ENCODE assay signal across 8 cellular contexts in the genomic region with DNA sequence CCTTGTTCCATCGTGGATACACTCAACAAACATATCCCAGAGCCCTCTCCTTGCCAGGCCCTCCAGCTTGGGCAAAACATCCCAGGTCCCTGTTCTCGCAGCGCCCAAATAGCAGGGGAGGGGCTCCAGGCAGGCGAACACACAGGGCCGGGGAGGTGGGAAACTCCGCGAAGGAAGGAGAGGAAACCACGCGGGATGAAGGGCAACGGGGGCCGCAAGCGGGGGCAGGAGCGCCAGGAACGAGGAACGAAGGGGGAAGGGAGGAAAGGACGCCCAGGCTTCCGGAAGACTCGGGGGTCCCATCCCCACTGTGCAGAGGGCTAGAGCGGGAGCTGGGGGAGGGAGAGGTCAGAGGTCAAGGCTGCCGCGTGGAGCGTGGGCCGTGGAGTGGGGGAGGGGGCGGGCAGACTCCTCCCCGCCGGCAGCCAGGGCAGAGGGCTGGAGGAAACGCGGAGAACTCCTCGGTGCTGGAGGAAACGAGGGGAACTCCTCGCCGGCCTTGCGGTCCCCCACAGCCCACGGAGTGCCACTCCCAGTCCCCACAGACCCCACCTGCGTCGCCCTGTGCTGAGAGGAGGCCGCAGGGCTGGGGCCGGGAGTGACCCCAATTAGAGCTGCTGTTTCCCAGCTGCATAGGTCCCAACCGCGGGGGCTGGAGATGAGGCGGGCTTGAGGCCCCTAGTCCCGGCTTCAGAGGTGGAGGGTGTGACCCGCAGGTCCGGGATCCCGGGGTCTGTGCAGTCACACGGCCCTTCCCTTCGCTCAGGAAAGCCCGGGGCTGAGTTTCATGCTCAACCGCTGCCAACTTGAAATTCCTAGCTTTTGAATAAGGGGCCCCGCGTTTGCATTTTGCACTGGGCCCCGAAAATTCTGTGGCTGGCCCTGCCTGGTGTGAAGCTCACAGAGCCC. TPM values are rescaled to one million over a fixed set of nuclear protein-coding genes. Genes with fewer than 3 reads are reported as not detected.
DNase-seq lines count a peak whose midpoint lies in the region; ATAC-seq and TF ChIP-seq lines count a peak whose summit lies in the region.

No MANE protein-coding gene starts in this region.

- H3K36me3 ChIP-seq in adrenal gland (replicated peaks in 1 of 2): no peaks in the 10 kb centered on the region
- H3K36me3 ChIP-seq in lung (ENCODE audit: control insufficient read depth in 2 of 2, insufficient read depth in 2 of 2, low read length in 2 of 2): peaks cover 0 to 10% of the 10 kb centered on the region in 2 donors

- peak overlapping the region; percentile 99 for H3K27ac Mint-ChIP-seq in stimulated activated naive B cell treated with anti-CD40 and anti-IgM and Interleukin-4, amounts not matched to agents 10 μg/mL and 1 μg/mL and 100 μg/mL, for 72 hours

- in situ Hi-C loops in GM13977 (cut with MboI; ENCODE audit: low pct_unique_long_range_greater_than_20kb, low sequenced_read_pairs, unreplicated experiment): loop anchor here (5.0 to 25.0 kb wide), 2 partner anchors 112 to 822 kb away; no protein-coding TSS in a partner anchor

- H3K27me3 ChIP-seq in adrenal gland: no peaks in the 10 kb centered on the region
- H3K27me3 ChIP-seq in lung (ENCODE audit: control insufficient read depth, insufficient read depth): no peaks in the 10 kb centered on the region

- no peak for ATAC-seq in lung (ENCODE audit: insufficient read depth, low FRiP score)
- ATAC-seq in stimulated activated naive B cell treated with anti-CD40 and anti-IgM and Interleukin-4, amounts not matched to agents 10 μg/mL and 1 μg/mL and 100 μg/mL, for 72 hours (replicated peaks): peak; percentile 23 to 28

- peak overlapping the region in 3 of 5 donors; percentile 31 to 80 (median 33) for H3K27ac ChIP-seq in adrenal gland
- peak overlapping the region; percentile 57 to 64 for H3K27ac ChIP-seq in lung (ENCODE audit: low read depth in 1 of 2, low read length in 1 of 2)

- H3K4me3 Mint-ChIP-seq in stimulated activated naive B cell treated with anti-CD40 and anti-IgM and Interleukin-4, amounts not matched to agents 10 μg/mL and 1 μg/mL and 100 μg/mL, for 72 hours: peak overlapping the region; percentile 90 to 91

- peaks cover 33 to 48% of the 10 kb centered on the region in 2 donors for H3K4me1 Mint-ChIP-seq in stimulated activated naive B cell treated with anti-CD40 and anti-IgM and Interleukin-4, amounts not matched to agents 10 μg/mL and 1 μg/mL and 100 μg/mL, for 72 hours

- H3K27me3 Mint-ChIP-seq in stimulated activated naive B cell treated with anti-CD40 and anti-IgM and Interleukin-4, amounts not matched to agents 10 μg/mL and 1 μg/mL and 100 μg/mL, for 72 hours: no peaks in the 10 kb centered on the region

- no peaks in the 10 kb centered on the region for H3K9me3 Mint-ChIP-seq in stimulated activated naive B cell treated with anti-CD40 and anti-IgM and Interleukin-4, amounts not matched to agents 10 μg/mL and 1 μg/mL and 100 μg/mL, for 72 hours

- TF ChIP-seq CTCF in GM13977 (IDR thresholded peaks at IDR 0.05; ENCODE audit: extremely low read depth, insufficient read depth, missing control alignments): no peak
- no peak for TF ChIP-seq CTCF in adrenal gland (IDR thresholded peaks at IDR 0.05)
- no peak for TF ChIP-seq CTCF in lung (IDR thresholded peaks at IDR 0.05; ENCODE audit: control extremely low read depth, extremely low read depth)

- DNase-seq in GM13977 (ENCODE audit: low spot score) (peak; percentile 75), adrenal gland (peak in 2 of 7 donors; percentile 22 to 34), lung (ENCODE audit: low spot score) (no peak), cerebellar cortex (ENCODE audit: low spot score) (no peak), NOMO-1 treated with dmso at 0.1 percent for 144 hours (lab: John Stamatoyannopoulos, UW; ENCODE audit: unreplicated experiment) (no peak), GM19240 (ENCODE audit: insufficient read length, low spot score) (no peak)
- peak; percentile 51 for DNase-seq in stimulated activated naive B cell treated with anti-CD40 and anti-IgM and Interleukin-4, amounts not matched to agents 10 μg/mL and 1 μg/mL and 100 μg/mL, for 72 hours

- no peaks in the 10 kb centered on the region for H3K9me3 ChIP-seq in adrenal gland (replicated peaks in 1 of 3)
- H3K9me3 ChIP-seq in lung (ENCODE audit: control insufficient read depth in 2 of 2, insufficient read depth in 1 of 2, low read length in 1 of 2): no peaks in the 10 kb centered on the region

- H3K4me1 ChIP-seq in adrenal gland (replicated peaks in 1 of 2) (peaks cover 13 to 26% of the 10 kb centered on the region in 2 donors), lung (ENCODE audit: control insufficient read depth in 2 of 2, insufficient read depth in 2 of 2, low read length in 2 of 2) (peaks cover 2 to 30% of the 10 kb centered on the region in 2 donors)

- TF ChIP-seq POLR2A in Raji (IDR thresholded peaks at IDR 0.05; ENCODE audit: insufficient read depth, low read depth, low read length): peak; percentile 60
- TF ChIP-seq POLR2A in adrenal gland (IDR thresholded peaks at IDR 0.05): no peak

- intact Hi-C loops in adrenal gland (cut with DNase I): loop anchor here in 1 of 2 donors (10.0 kb wide), 1 partner anchor 205 kb away; no protein-coding TSS in a partner anchor

- 35 to 43% (median 39%) methylated on average over 28 to 52 of the region's 52 CpGs for WGBS in adrenal gland, 4 donors
- 20 to 32% methylated on average over 39 to 52 of the region's 52 CpGs for WGBS in lung, 2 donors

- H3K36me3 Mint-ChIP-seq in stimulated activated naive B cell treated with anti-CD40 and anti-IgM and Interleukin-4, amounts not matched to agents 10 μg/mL and 1 μg/mL and 100 μg/mL, for 72 hours: peaks cover 25 to 41% of the 10 kb centered on the region in 2 donors

- peak overlapping the region in 1 of 4 donors; percentile 60 for H3K4me3 ChIP-seq in adrenal gland
- no peak overlapping the region for H3K4me3 ChIP-seq in lung

RNA-seq across cellular contexts. Expression of a gene that starts 1.2 kb away (rescaled TPM):
- total RNA-seq in adrenal gland (10 to 100 TPM in 7 of 8 donors, 1 to 10 TPM in 1; 7.2 to 25.9 (median 14.1) TPM), lung (10 to 100 TPM; 32.3 to 38.6 TPM)
- polyA plus RNA-seq in adrenal gland (10 to 100 TPM in 2 of 3 donors, 1 to 10 TPM in 1; 3.0 to 24.1 (median 10.5) TPM), lung (10 to 100 TPM; 23.1 to 29.5 TPM)

RNA-seq across cellular contexts. Expression of a gene that starts 38.9 kb away (rescaled TPM):
- total RNA-seq in adrenal gland (10 to 100 TPM; 14.4 to 25.9 (median 22.5) TPM), lung (10 to 100 TPM; 20.3 to 31.0 TPM)
- polyA plus RNA-seq in adrenal gland (10 to 100 TPM in 1 of 3 donors, 1 to 10 TPM in 2; 8.8 to 46.9 (median 9.7) TPM), lung (10 to 100 TPM in 1 of 2 donors, 1 to 10 TPM in 1; 9.7 to 21.1 TPM)

Comparison
In these comparisons a context has a peak if more than half of its experiments do, and no peak if none do; other contexts are left out.
1. DNase-seq: peak in GM13977 (single experiment) and stimulated activated naive B cell treated with anti-CD40 and anti-IgM and Interleukin-4, amounts not matched to agents 10 μg/mL and 1 μg/mL and 100 μg/mL, for 72 hours (single experiment); none in lung (single experiment), cerebellar cortex (single experiment), NOMO-1 treated with dmso at 0.1 percent for 144 hours (single experiment) and GM19240 (single experiment).